Comparison of ENCODE assay signal across 9 cellular contexts in genomic region chr9:97889941-97890557, GRCh38. TPM values are rescaled to one million over a fixed set of nuclear protein-coding genes. Genes with fewer than 3 reads are reported as not detected.
DNase-seq lines count a peak whose midpoint lies in the region; ATAC-seq and TF ChIP-seq lines count a peak whose summit lies in the region.
"Had no signal": no experiment of that assay in that cellular context is flagged by ENCODE, and none has a peak within 500 bp of the region (broad histone marks: within the 10 kb centered on the region; RNA-seq: fewer than 3 reads in every experiment).

No MANE protein-coding gene starts in this region.

- H2BK15ac ChIP-seq in IMR-90 (ENCODE audit: low read depth, low read length): no peak overlapping the region

- ATAC-seq in IMR-90 (ENCODE audit: low read depth): 0 out of 2 replicates have a peak, but pooled peaks have one; percentile 44
- peak; percentile 76 for ATAC-seq in activated CD8-positive, alpha-beta T cell treated with anti-CD3 and anti-CD28 coated beads, Interleukin-2, amount 10 ng/mL, durations not matched to agents 7 days and 5 days
- no peak for ATAC-seq in GM19328 (IDR thresholded peaks at IDR 0.05; ENCODE audit: unreplicated experiment)

- H2BK120ac ChIP-seq in IMR-90 (ENCODE audit: low read depth, low read length): no peak overlapping the region

- H2AK9ac ChIP-seq in IMR-90 (replicated peaks; ENCODE audit: low read depth, low read length, poor library complexity): peak overlapping the region; percentile 9

- H3K9me1 ChIP-seq in IMR-90 (ENCODE audit: insufficient read depth, low read length): no peaks in the 10 kb centered on the region

- no peak overlapping the region for H3K18ac ChIP-seq in IMR-90 (ENCODE audit: low read depth, low read length)

- no peak overlapping the region for H3K14ac ChIP-seq in IMR-90 (replicated peaks; ENCODE audit: low read depth, low read length)

- no peak overlapping the region for H2AK5ac ChIP-seq in IMR-90 (ENCODE audit: low read depth, low read length)

- in situ Hi-C loops in IMR-90 (cut with MboI; ENCODE audit: low sequenced_read_pairs): no loop called here

- no peak for TF ChIP-seq POLR2A in IMR-90 (IDR thresholded peaks at IDR 0.05; ENCODE audit: low read depth, low read length)
- TF ChIP-seq POLR2A in esophagus muscularis mucosa (IDR thresholded peaks at IDR 0.05; ENCODE audit: low read depth): no peak
- TF ChIP-seq POLR2A in spleen (IDR thresholded peaks at IDR 0.05): no peak

- H4K5ac ChIP-seq in IMR-90 (ENCODE audit: low read depth, low read length): no peak overlapping the region

- peak; percentile 13 for DNase-seq in COLO668 (lab: John Stamatoyannopoulos, UW; ENCODE audit: unreplicated experiment)
- DNase-seq in IMR-90: no peak
- DNase-seq in activated CD8-positive, alpha-beta T cell treated with anti-CD3 and anti-CD28 coated beads, Interleukin-2, amount 10 ng/mL, durations not matched to agents 7 days and 5 days: peak; percentile 76
- no peak for DNase-seq in esophagus muscularis mucosa (ENCODE audit: extremely low spot score)
- peak; percentile 84 for DNase-seq in spleen
- DNase-seq in NCI-H1417 (lab: John Stamatoyannopoulos, UW): no peak
- no peak for DNase-seq in amniotic stem cell (lab: John Stamatoyannopoulos, UW)

- no peak for TF ChIP-seq EP300 in esophagus muscularis mucosa (IDR thresholded peaks at IDR 0.05)

- peak; percentile 25; the same call in 1 of the 2 replicates for TF ChIP-seq RAD21 in IMR-90 (IDR thresholded peaks at IDR 0.05; ENCODE audit: low read length)

- no peak overlapping the region for H3K4me2 ChIP-seq in IMR-90 (ENCODE audit: low read depth, low read length)

- peak overlapping the region; percentile 13 for H2AFZ ChIP-seq in IMR-90 (replicated peaks; ENCODE audit: low read length, poor library complexity)

- no peak overlapping the region for H3K9ac ChIP-seq in IMR-90 (ENCODE audit: low read depth, low read length)

- peaks cover 6% of the 10 kb centered on the region for H3K9me3 ChIP-seq in IMR-90 (ENCODE audit: control insufficient read depth, insufficient read depth, low read length)
- H3K9me3 ChIP-seq in esophagus muscularis mucosa: peaks cover 0 to 4% (median 0%) of the 10 kb centered on the region in 4 donors
- H3K9me3 ChIP-seq in spleen: peaks cover 0 to 17% (median 11%) of the 10 kb centered on the region in 8 donors

- no peak overlapping the region for H3K4me3 Mint-ChIP-seq in activated CD8-positive, alpha-beta T cell treated with anti-CD3 and anti-CD28 coated beads, Interleukin-2, amount 10 ng/mL, durations not matched to agents 7 days and 5 days

- no peak overlapping the region for H3K23ac ChIP-seq in IMR-90 (ENCODE audit: low read depth, low read length)

- H3K56ac ChIP-seq in IMR-90 (ENCODE audit: extremely low read depth, insufficient read depth, low read length): no peak overlapping the region

- no peaks in the 10 kb centered on the region for H3K79me1 ChIP-seq in IMR-90 (ENCODE audit: low read depth in 1 of 2, low read length in 2 of 2)

- no peaks in the 10 kb centered on the region for H3K4me1 ChIP-seq in IMR-90 (ENCODE audit: control insufficient read depth, insufficient read depth, low read length)
- H3K4me1 ChIP-seq in esophagus muscularis mucosa: no peaks in the 10 kb centered on the region
- H3K4me1 ChIP-seq in spleen: peaks cover 0 to 9% (median 0%) of the 10 kb centered on the region in 6 donors

- no peaks in the 10 kb centered on the region for H3K27me3 Mint-ChIP-seq in activated CD8-positive, alpha-beta T cell treated with anti-CD3 and anti-CD28 coated beads, Interleukin-2, amount 10 ng/mL, durations not matched to agents 7 days and 5 days (ENCODE audit: low read depth)

- H2BK5ac ChIP-seq in IMR-90 (ENCODE audit: low read depth, low read length, poor library complexity, severe bottlenecking): no peak overlapping the region

- H3K36me3 ChIP-seq in IMR-90 (ENCODE audit: control insufficient read depth, insufficient read depth, low read length): no peaks in the 10 kb centered on the region
- no peaks in the 10 kb centered on the region for H3K36me3 ChIP-seq in esophagus muscularis mucosa
- H3K36me3 ChIP-seq in spleen: peaks cover 0 to 3% (median 0%) of the 10 kb centered on the region in 6 donors

- H2BK20ac ChIP-seq in IMR-90 (ENCODE audit: low read depth, low read length): no peak overlapping the region

- H4K8ac ChIP-seq in IMR-90 (ENCODE audit: low read depth in 2 of 2, low read length in 2 of 2): no peak overlapping the region

- POLR2A ChIA-PET in IMR-90 (lab: Charles Lee; ENCODE audit: unreplicated experiment): no interaction called here
- POLR2A ChIA-PET in activated CD8-positive, alpha-beta T cell treated with anti-CD3 and anti-CD28 coated beads, Interleukin-2, amount 10 ng/mL, durations not matched to agents 7 days and 5 days (lab: Charles Lee): interaction anchor here (1.8 to 2.4 kb wide), 2 partner anchors 10 to 31 kb away, joined by 7 to 9 read pairs; partner anchors contain the start of gene TRMO

- peaks cover 6% of the 10 kb centered on the region for H3K36me3 Mint-ChIP-seq in activated CD8-positive, alpha-beta T cell treated with anti-CD3 and anti-CD28 coated beads, Interleukin-2, amount 10 ng/mL, durations not matched to agents 7 days and 5 days (ENCODE audit: low read depth)

- H3K4me3 ChIP-seq in IMR-90 (ENCODE audit: insufficient read depth, low read depth, low read length) (no peak overlapping the region), esophagus muscularis mucosa (no peak overlapping the region), spleen (no peak overlapping the region)

- no TSS peak for BruUV-seq in IMR-90 (replicated peaks; lab: Mats Ljungman, UMichigan)

- intact Hi-C loops in IMR-90 (cut with micrococcal nuclease) (loop anchor here (10.0 kb wide), 1 partner anchor 425 kb away; no protein-coding TSS in a partner anchor), esophagus muscularis mucosa (cut with DNase I) (no loop called here), spleen (cut with DNase I; ENCODE audit: low total_unique reads) (no loop called here)

- WGBS in IMR-90 (ENCODE audit: extremely low coverage in 2 of 2, insufficient read length in 1 of 2), 2 experiments: no CpG with 5 or more reads among the region's 9 CpGs
- 51% methylated on average over 9 of the region's 9 CpGs for WGBS in esophagus muscularis mucosa
- 57 to 66% (median 58%) methylated on average over 9 of the region's 9 CpGs for WGBS in spleen, 5 donors

- dilution Hi-C loops in IMR-90 (cut with HindIII; ENCODE audit: low sequenced_read_pairs, unreplicated experiment): no loop called here

- H3K27ac Mint-ChIP-seq in activated CD8-positive, alpha-beta T cell treated with anti-CD3 and anti-CD28 coated beads, Interleukin-2, amount 10 ng/mL, durations not matched to agents 7 days and 5 days: no peak overlapping the region

- CTCF ChIA-PET in IMR-90 (lab: Yijun Ruan, JAX): interaction anchor here (1.2 to 1.6 kb wide), 2 partner anchors 10 kb away, joined by 4 to 9 read pairs; no protein-coding TSS in a partner anchor
- CTCF ChIA-PET in activated CD8-positive, alpha-beta T cell treated with anti-CD3 and anti-CD28 coated beads, Interleukin-2, amount 10 ng/mL, durations not matched to agents 7 days and 5 days (lab: Charles Lee): interaction anchor here (0.6 to 9.1 kb wide), 34 partner anchors 10 to 202 kb away, joined by 3 to 213 read pairs (median 4); partner anchors contain the start of genes TRMO and XPA

- H3K27ac ChIP-seq in IMR-90 (ENCODE audit: insufficient read depth, low read length) (no peak overlapping the region), esophagus muscularis mucosa (replicated peaks in 1 of 4) (no peak overlapping the region), spleen (no peak overlapping the region)

- H3K4ac ChIP-seq in IMR-90 (ENCODE audit: low read depth, low read length): no peak overlapping the region

- no peaks in the 10 kb centered on the region for H4K20me1 ChIP-seq in IMR-90 (ENCODE audit: insufficient read depth, low read length)

- H3K27me3 ChIP-seq in IMR-90 (ENCODE audit: control insufficient read depth, insufficient read depth, low read length): peaks cover 3% of the 10 kb centered on the region; the same call in 1 of the 2 replicates
- no peaks in the 10 kb centered on the region for H3K27me3 ChIP-seq in esophagus muscularis mucosa
- H3K27me3 ChIP-seq in spleen (replicated peaks in 1 of 7): no peaks in the 10 kb centered on the region

- H3K4me1 Mint-ChIP-seq in activated CD8-positive, alpha-beta T cell treated with anti-CD3 and anti-CD28 coated beads, Interleukin-2, amount 10 ng/mL, durations not matched to agents 7 days and 5 days (ENCODE audit: low read depth): peaks cover 6% of the 10 kb centered on the region

- no peaks in the 10 kb centered on the region for H3K9me3 Mint-ChIP-seq in activated CD8-positive, alpha-beta T cell treated with anti-CD3 and anti-CD28 coated beads, Interleukin-2, amount 10 ng/mL, durations not matched to agents 7 days and 5 days (ENCODE audit: insufficient read depth)

- H4K91ac ChIP-seq in IMR-90 (ENCODE audit: insufficient read depth, low read depth, low read length): no peak overlapping the region

- TF ChIP-seq CTCF in IMR-90 (conservative IDR thresholded peaks at IDR 0.05; ENCODE audit: low read depth, low read length) (peak; percentile 52), esophagus muscularis mucosa (IDR thresholded peaks at IDR 0.05) (peak; percentile 15 to 44 (median 27)), spleen (IDR thresholded peaks at IDR 0.05 in 8 of 11, conservative IDR thresholded peaks at IDR 0.05 in 3 of 11) (peak; percentile 25 to 79 (median 63))

RNA-seq across cellular contexts. Expression of gene TRMO, which starts 32.3 kb away (rescaled TPM):
- 17.5 and 19.9 TPM in 2 replicates for total RNA-seq in IMR-90 (2012; rRNA removed)
- polyA plus RNA-seq in IMR-90 (2012; rRNA removed): 7.6 and 10.2 TPM in 2 replicates
- 3.2 and 5.4 TPM in 2 replicates for polyA plus RNA-seq in IMR-90 (2012; cell fraction: cytosol; rRNA removed)
- polyA plus RNA-seq in IMR-90 (2012; cell fraction: nucleus; rRNA removed; ENCODE audit: low replicate concordance): 4.2 and 23.8 TPM in 2 replicates
- total RNA-seq in activated CD8-positive, alpha-beta T cell treated with anti-CD3 and anti-CD28 coated beads, Interleukin-2, amount 10 ng/mL, durations not matched to agents 7 days and 5 days: 10 to 100 TPM; 18.7 to 19.2 TPM
- total RNA-seq in esophagus muscularis mucosa: 10 to 100 TPM; 16.6 to 22.7 (median 18.8) TPM
- total RNA-seq in spleen: 10 to 100 TPM; 16.8 to 58.6 (median 28.3) TPM
- 10 to 100 TPM; 11.2 to 13.0 (median 12.5) TPM for polyA plus RNA-seq in spleen

RNA-seq across cellular contexts. Expression of gene FOXE1, which starts 37.0 kb away (rescaled TPM):
- total RNA-seq in IMR-90 (2012; rRNA removed) (under 0.01 and 0.28 TPM in 2 replicates), esophagus muscularis mucosa (not detected), spleen (not detected)
- polyA plus RNA-seq in IMR-90 (2012; rRNA removed) (0.22 TPM in 2 replicates), spleen (under 1 TPM; 0.02 to 0.04 (median 0.03) TPM)
- polyA plus RNA-seq in IMR-90 (2012; cell fraction: cytosol; rRNA removed): 0.14 and 0.36 TPM in 2 replicates
- 0.52 and 0.65 TPM in 2 replicates for polyA plus RNA-seq in IMR-90 (2012; cell fraction: nucleus; rRNA removed; ENCODE audit: low replicate concordance)
- total RNA-seq in activated CD8-positive, alpha-beta T cell treated with anti-CD3 and anti-CD28 coated beads, Interleukin-2, amount 10 ng/mL, durations not matched to agents 7 days and 5 days: under 1 TPM in 1 of 2 experiments, not detected in 1; 0.08 TPM
- polyA plus RNA-seq: neural cell had no signal

RNA-seq across cellular contexts. Expression of gene HEMGN, which starts 47.9 kb away (rescaled TPM):
- total RNA-seq in IMR-90 (2012; rRNA removed): not detected in 2 replicates
- polyA plus RNA-seq in IMR-90 (2012; rRNA removed): not detected in 2 replicates
- not detected in 2 replicates for polyA plus RNA-seq in IMR-90 (2012; cell fraction: cytosol; rRNA removed)
- not detected in 2 replicates for polyA plus RNA-seq in IMR-90 (2012; cell fraction: nucleus; rRNA removed; ENCODE audit: low replicate concordance)
- 1 to 10 TPM; 1.2 to 1.6 TPM for total RNA-seq in activated CD8-positive, alpha-beta T cell treated with anti-CD3 and anti-CD28 coated beads, Interleukin-2, amount 10 ng/mL, durations not matched to agents 7 days and 5 days
- total RNA-seq in esophagus muscularis mucosa: 1 to 10 TPM in 1 of 4 donors, not detected in 3; 1.2 TPM
- total RNA-seq in spleen: 10 to 100 TPM in 1 of 7 donors, 1 to 10 TPM in 5, under 1 TPM in 1; 0.76 to 26.6 (median 4.7) TPM
- under 1 TPM; 0.13 to 0.64 (median 0.32) TPM for polyA plus RNA-seq in spleen
- polyA plus RNA-seq: neural cell had no signal

Comparison
In these comparisons a context has a peak if more than half of its experiments do, and no peak if none do; other contexts are left out.
1. DNase-seq: peak in COLO668 (single experiment), activated CD8-positive, alpha-beta T cell treated with anti-CD3 and anti-CD28 coated beads, Interleukin-2, amount 10 ng/mL, durations not matched to agents 7 days and 5 days (single experiment) and spleen (single experiment); none in IMR-90 (single experiment), esophagus muscularis mucosa (single experiment), NCI-H1417 (0 of 3) and amniotic stem cell (single experiment).
2. Peak in every context shown above with its lines, with median percentiles within 50 percentile points of each other: CTCF ChIP-seq.